16 cellular contexts compared by ENCODE assay signal in the genomic region with DNA sequence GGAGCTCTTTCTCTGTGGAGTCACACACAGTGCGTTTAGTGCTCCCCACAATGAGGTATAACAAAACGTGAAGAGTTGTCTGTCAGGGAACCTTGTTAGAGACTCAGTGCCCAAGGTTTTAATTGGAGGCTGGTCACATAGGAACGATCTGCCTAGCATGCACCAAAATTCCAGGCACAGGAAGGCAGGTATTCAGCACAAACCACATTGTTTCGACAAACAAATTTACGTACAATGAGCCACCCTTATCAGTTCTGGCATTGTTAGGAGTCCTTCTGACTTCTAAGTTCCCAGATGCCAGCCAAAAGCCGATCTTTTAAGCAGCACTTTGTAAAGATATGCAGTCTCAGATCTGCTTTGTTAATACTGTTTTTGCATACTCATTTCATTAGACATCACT.
DNase-seq lines count a peak whose midpoint lies in the region; ATAC-seq and TF ChIP-seq lines count a peak whose summit lies in the region.
"Had no signal": no experiment of that assay in that cellular context is flagged by ENCODE, and none has a peak within 500 bp of the region (broad histone marks: within the 10 kb centered on the region; RNA-seq: fewer than 3 reads in every experiment).

No MANE protein-coding gene starts in this region.

- peak overlapping the region; percentile 46 for H3K56ac ChIP-seq in mesendoderm (ENCODE audit: low read length)

- H2BK120ac ChIP-seq in mesendoderm (ENCODE audit: low read depth, low read length), result no peak overlapping the region

- ATAC-seq in body of pancreas (peak; percentile 40), HG03097 (IDR thresholded peaks at IDR 0.05; ENCODE audit: low FRiP score, unreplicated experiment) (no peak)
- ATAC-seq: A549 had no signal

- 16 to 22% methylated on average over 6 of the region's 6 CpGs for WGBS in body of pancreas, 2 donors
- no CpG with 5 or more reads among the region's 6 CpGs for WGBS in mesendoderm (ENCODE audit: extremely low coverage, insufficient coverage, low lambda C conversion rate)

- intact Hi-C loops in A673 (cut with micrococcal nuclease; ENCODE audit: unreplicated experiment) (loop anchor here (5.0 kb wide), 1 partner anchor 259 kb away; no protein-coding TSS in a partner anchor), OCI-LY7 (cut with micrococcal nuclease; ENCODE audit: unreplicated experiment) (loop anchor here (10.0 kb wide), 1 partner anchor 267 kb away; no protein-coding TSS in a partner anchor), body of pancreas (cut with DNase I) (no loop called here)

- H3K4me1 ChIP-seq in A673 (ENCODE audit: insufficient read depth, low read length, poor library complexity, severe bottlenecking), result peaks cover 61% of the 10 kb centered on the region
- no peaks in the 10 kb centered on the region for H3K4me1 ChIP-seq in OCI-LY7 (ENCODE audit: insufficient read depth, low read length, poor library complexity, severe bottlenecking)
- H3K4me1 ChIP-seq in body of pancreas, result no peaks in the 10 kb centered on the region
- H3K4me1 ChIP-seq in mesendoderm (ENCODE audit: control insufficient read depth, low read depth, low read length), result peaks cover 3% of the 10 kb centered on the region
- H3K4me1 ChIP-seq: A549, BLaER1, HAP-1 had no signal

- POLR2A ChIA-PET in A673 (lab: Charles Lee; ENCODE audit: low non-redundant PET) (interaction anchor here (0.7 kb wide), 1 partner anchor 21 kb away, joined by 4 read pairs; no protein-coding TSS in a partner anchor), OCI-LY7 (lab: Charles Lee) (interaction anchor here (0.5 to 3.6 kb wide), 8 partner anchors 9 to 1552 kb away, joined by 3 to 17 read pairs (median 4); no protein-coding TSS in a partner anchor)

- no peak overlapping the region for H2BK15ac ChIP-seq in mesendoderm (replicated peaks; ENCODE audit: low read depth)

- DNase-seq in A673 (ENCODE audit: low spot score) (peak; percentile 52), OCI-LY7 (ENCODE audit: low spot score) (no peak), body of pancreas (no peak), mesendoderm (peak; percentile 93), SHP77 (lab: John Stamatoyannopoulos, UW) (no peak), hypothalamus (lab: John Stamatoyannopoulos, UW) (no peak)
- no peak for DNase-seq in stimulated activated naive CD4-positive, alpha-beta T cell treated with Interleukin-2 at 50 U/mL for 16 hours (lab: John Stamatoyannopoulos, UW)
- DNase-seq: CD4-positive, alpha-beta memory T cell; DMS79 treated with DMSO at 0.1 percent for 48 hours; GF-D8 had no signal

- no peak overlapping the region for H3K18ac ChIP-seq in mesendoderm (ENCODE audit: low read length)

- H3K27ac ChIP-seq in A673 (ENCODE audit: low read depth, low read length, poor library complexity, severe bottlenecking) (peak overlapping the region; percentile 92), OCI-LY7 (ENCODE audit: low read depth, low read length, poor library complexity, severe bottlenecking) (no peak overlapping the region), body of pancreas (peak overlapping the region in 1 of 4 donors; percentile 52), mesendoderm (ENCODE audit: low read depth, low read length) (no peak overlapping the region)
- H3K27ac ChIP-seq: 22Rv1, A549, BLaER1, HL-60 had no signal

- no peak overlapping the region for H4K5ac ChIP-seq in mesendoderm (ENCODE audit: low read length)

- H3K79me1 ChIP-seq in mesendoderm (ENCODE audit: low read length), result no peaks in the 10 kb centered on the region

- no peak overlapping the region for H3K9ac ChIP-seq in mesendoderm (ENCODE audit: low read length)
- H3K9ac ChIP-seq: BLaER1 had no signal

- H3K4me3 ChIP-seq in A673 (ENCODE audit: low read depth, low read length, poor library complexity, severe bottlenecking) (peak overlapping the region; percentile 5), OCI-LY7 (ENCODE audit: low read depth, low read length, poor library complexity, severe bottlenecking) (no peak overlapping the region), body of pancreas (no peak overlapping the region), mesendoderm (ENCODE audit: low read length) (no peak overlapping the region)
- H3K4me3 ChIP-seq: A549, BLaER1, HAP-1 had no signal

- TF ChIP-seq CTCF in A673 (conservative IDR thresholded peaks at IDR 0.05; ENCODE audit: low read depth, low read length) (no peak), OCI-LY7 (conservative IDR thresholded peaks at IDR 0.05; ENCODE audit: low read length) (no peak), body of pancreas (IDR thresholded peaks at IDR 0.05) (no peak)

- no peak overlapping the region for H3K23ac ChIP-seq in mesendoderm (ENCODE audit: low read length)

- H3K79me2 ChIP-seq in OCI-LY7 (ENCODE audit: insufficient read depth, low read depth, low read length), result no peaks in the 10 kb centered on the region
- H3K79me2 ChIP-seq in mesendoderm (ENCODE audit: control insufficient read depth, insufficient read depth, low read length), result no peaks in the 10 kb centered on the region

- H3K9me2 ChIP-seq in OCI-LY7 (ENCODE audit: insufficient read depth, low read length), result no peaks in the 10 kb centered on the region

- CTCF ChIA-PET in A673 (lab: Charles Lee), result no interaction called here
- CTCF ChIA-PET in OCI-LY7 (lab: Charles Lee; ENCODE audit: unreplicated experiment), result no interaction called here

- no peaks in the 10 kb centered on the region for H4K20me1 ChIP-seq in OCI-LY7 (ENCODE audit: insufficient read depth, low read length)
- H4K20me1 ChIP-seq: BLaER1 had no signal

- no peaks in the 10 kb centered on the region for H3K27me3 ChIP-seq in A673 (replicated peaks; ENCODE audit: insufficient read depth, low read depth, low read length, poor library complexity)
- H3K27me3 ChIP-seq in body of pancreas, result no peaks in the 10 kb centered on the region
- H3K27me3 ChIP-seq in mesendoderm (ENCODE audit: insufficient read depth, low read length, poor library complexity), result no peaks in the 10 kb centered on the region
- H3K27me3 ChIP-seq: BLaER1 had no signal

- TF ChIP-seq POLR2A in body of pancreas (IDR thresholded peaks at IDR 0.05), result no peak

- H2AK5ac ChIP-seq in mesendoderm (ENCODE audit: low read length), result no peak overlapping the region

- H3K36me3 ChIP-seq in A673 (ENCODE audit: insufficient read depth, low read length, poor library complexity, severe bottlenecking) (no peaks in the 10 kb centered on the region), OCI-LY7 (ENCODE audit: insufficient read depth, low read length) (no peaks in the 10 kb centered on the region), body of pancreas (replicated peaks in 1 of 2; ENCODE audit: insufficient read depth in 1 of 2, low read depth in 2 of 2) (no peaks in the 10 kb centered on the region), mesendoderm (ENCODE audit: control insufficient read depth, insufficient read depth, low read length) (no peaks in the 10 kb centered on the region)
- H3K36me3 ChIP-seq: BLaER1, HAP-1 had no signal

- no peak overlapping the region for H4K8ac ChIP-seq in mesendoderm (ENCODE audit: low read depth, low read length)

- H2AFZ ChIP-seq in OCI-LY7 (ENCODE audit: low read length), result peak overlapping the region; percentile 21; the same call in 1 of the 2 replicates

- peak overlapping the region; percentile 17 for H2BK5ac ChIP-seq in mesendoderm (ENCODE audit: low read length)

- H3K9me3 ChIP-seq in A673 (ENCODE audit: low read depth, low read length, poor library complexity, severe bottlenecking), result no peaks in the 10 kb centered on the region
- no peaks in the 10 kb centered on the region for H3K9me3 ChIP-seq in OCI-LY7 (ENCODE audit: low read length)
- H3K9me3 ChIP-seq in body of pancreas, result no peaks in the 10 kb centered on the region
- H3K9me3 ChIP-seq: A549, BLaER1, HAP-1 had no signal

- H3K4me2 ChIP-seq in OCI-LY7 (ENCODE audit: low read length) (no peak overlapping the region), mesendoderm (ENCODE audit: low read length) (no peak overlapping the region)
- H3K4me2 ChIP-seq: A549, BLaER1 had no signal

- BruUV-seq in A673 (replicated peaks; lab: Mats Ljungman, UMichigan) (no TSS peak), OCI-LY7 (replicated peaks; lab: Mats Ljungman, UMichigan) (no TSS peak)

- H3K4ac ChIP-seq in mesendoderm (ENCODE audit: low read depth, low read length), result no peak overlapping the region

Comparison
In these comparisons a context has a peak if more than half of its experiments do, and no peak if none do; other contexts are left out.
1. DNase-seq: peak in A673 (single experiment) and mesendoderm (single experiment); none in OCI-LY7 (single experiment), body of pancreas (0 of 4), stimulated activated naive CD4-positive, alpha-beta T cell treated with Interleukin-2 at 50 U/mL for 16 hours (single experiment), SHP77 (0 of 2) and hypothalamus (0 of 51).